ENCODE assay signal across 25 cellular contexts in genomic region chr6:69984506-69984905, GRCh38.
"Had no signal": no experiment of that assay in that cellular context is flagged by ENCODE, and none has a peak within 500 bp of the region (broad histone marks: within the 10 kb centered on the region; RNA-seq: fewer than 3 reads in every experiment).

No MANE protein-coding gene starts in this region.

- DNase-seq: Kasumi-1, MV-4-11, NCI-H1048, NCI-H1105, NCI-H1417, NCI-H1436 treated with DMSO at 0.1 percent for 48 hours, NCI-H1694, NCI-H187 treated with DMSO at 0.1 percent for 48 hours, NCI-H2029 treated with DMSO at 0.1 percent for 48 hours, NCI-H2171 treated with DMSO at 0.1 percent for 48 hours, NCI-H345, NCI-H446 treated with DMSO at 0.1 percent for 48 hours, NCI-H510A treated with DMSO at 0.1 percent for 48 hours, NCI-H526 treated with DMSO at 0.1 percent for 48 hours, NCI-H748 treated with DMSO at 0.1 percent for 48 hours, SHP77, SK-N-SH, SW 1271, T-cell had no signal

- H3K4me3 ChIP-seq: K562 had no signal

- ATAC-seq: K562, Panc1, PC-3, T-cell had no signal

- H3K36me3 Mint-ChIP-seq: IgD-negative memory B cell, T-cell had no signal

- H3K9me3 Mint-ChIP-seq: IgD-negative memory B cell; T-cell; T-helper 1 cell treated with Interleukin-12 subunit alpha and Interleukin-12 subunit beta and Interleukin-4 antibody, amounts not matched to agents 30 μg/mL and 1 μg/mL, for 36 hours had no signal

- FAIRE-seq: HTR-8/SVneo, K562 had no signal

- H3K4me3 Mint-ChIP-seq: T-cell; T-helper 1 cell treated with Interleukin-12 subunit alpha and Interleukin-12 subunit beta and Interleukin-4 antibody, amounts not matched to agents 30 μg/mL and 1 μg/mL, for 36 hours had no signal

- H3K27ac Mint-ChIP-seq: T-cell; T-helper 1 cell treated with Interleukin-12 subunit alpha and Interleukin-12 subunit beta and Interleukin-4 antibody, amounts not matched to agents 30 μg/mL and 1 μg/mL, for 36 hours had no signal

- H3K27me3 Mint-ChIP-seq: IgD-negative memory B cell, T-cell had no signal
